In the genomic region with DNA sequence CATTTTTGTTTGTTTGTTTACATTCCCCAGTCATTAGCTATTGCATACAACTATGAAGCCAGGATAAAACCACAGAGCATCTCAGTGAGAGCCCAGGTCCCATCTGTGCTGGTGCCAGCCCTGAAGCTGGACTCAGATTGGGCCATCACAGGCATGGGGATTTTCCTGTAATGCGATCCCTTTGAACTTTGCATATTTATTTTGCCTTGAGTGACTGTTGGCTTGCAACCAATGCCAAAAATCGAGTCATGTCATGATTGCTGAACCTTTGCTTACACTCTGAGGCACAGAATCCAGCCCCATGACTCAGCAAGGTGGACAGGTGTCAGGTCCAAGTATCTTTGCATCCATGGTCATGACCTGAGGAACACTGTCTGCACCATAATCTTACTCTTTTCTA, we compare ENCODE assay signal across 17 cellular contexts. TPM values are rescaled to one million over a fixed set of nuclear protein-coding genes. Genes with fewer than 3 reads are reported as not detected.
DNase-seq lines count a peak whose midpoint lies in the region; ATAC-seq and TF ChIP-seq lines count a peak whose summit lies in the region.
"Had no signal": no experiment of that assay in that cellular context is flagged by ENCODE, and none has a peak within 500 bp of the region (broad histone marks: within the 10 kb centered on the region; RNA-seq: fewer than 3 reads in every experiment).

No MANE protein-coding gene starts in this region.

- peak overlapping the region in 5 of 6 donors; percentile 45 to 77 (median 71) for H3K27ac Mint-ChIP-seq in immature natural killer cell
- H3K27ac Mint-ChIP-seq: dendritic cell treated with granulocyte-macrophage colony-stimulating factor and Interleukin-4, amounts not matched to agents 40 ng/mL and 50 ng/mL, for 4 days; progenitor cell of endocrine pancreas had no signal

- H3K4me1 ChIP-seq in effector memory CD4-positive, alpha-beta T cell (ENCODE audit: control insufficient read depth, insufficient read depth, low read length, poor library complexity, severe bottlenecking) = peaks cover 9% of the 10 kb centered on the region
- H3K4me1 ChIP-seq: transverse colon had no signal

- no peak for TF ChIP-seq RAD21 in Ishikawa (IDR thresholded peaks at IDR 0.05; ENCODE audit: low read depth)

- peaks cover 65 to 75% of the 10 kb centered on the region in 2 donors for H3K4me1 Mint-ChIP-seq in immature natural killer cell

- H3K9me3 ChIP-seq in effector memory CD4-positive, alpha-beta T cell (ENCODE audit: control insufficient read depth, low read length) = no peaks in the 10 kb centered on the region
- H3K9me3 ChIP-seq: transverse colon had no signal

- no peak overlapping the region for H3K27ac ChIP-seq in effector memory CD4-positive, alpha-beta T cell (ENCODE audit: insufficient read depth, low read length, poor library complexity, severe bottlenecking)
- H3K27ac ChIP-seq: transverse colon had no signal

- peak overlapping the region in 2 of 5 donors; percentile 5 to 25 for H3K4me3 Mint-ChIP-seq in immature natural killer cell
- H3K4me3 Mint-ChIP-seq: dendritic cell treated with granulocyte-macrophage colony-stimulating factor and Interleukin-4, amounts not matched to agents 40 ng/mL and 50 ng/mL, for 4 days had no signal

- no peaks in the 10 kb centered on the region for H3K27me3 ChIP-seq in effector memory CD4-positive, alpha-beta T cell (replicated peaks; ENCODE audit: control insufficient read depth, insufficient read depth, low read length, poor library complexity, severe bottlenecking)
- H3K27me3 ChIP-seq: transverse colon had no signal

- peak; percentile 67 for DNase-seq in A172 (ENCODE audit: low spot score)
- peak; percentile 88 for DNase-seq in SW480 (ENCODE audit: low spot score)
- no peak for DNase-seq in immature natural killer cell
- no peak for DNase-seq in dermis blood vessel endothelial cell
- DNase-seq in effector memory CD4-positive, alpha-beta T cell = no peak
- DNase-seq: activated CD4-positive, alpha-beta T cell treated with anti-CD3 and anti-CD28 coated beads, Interleukin-2, amount 50 U/mL, for 1 hour; KG1; NCI-H2081; stimulated activated CD4-positive, alpha-beta T cell treated with anti-CD3 and anti-CD28 coated beads, Interleukin-1b, Interleukin-23, amount 100 ng/mL, for 48 hours; T-helper 2 cell; transverse colon had no signal

- no peak overlapping the region for H3K4me3 ChIP-seq in effector memory CD4-positive, alpha-beta T cell (ENCODE audit: insufficient read depth, low read depth, low read length, poor library complexity, severe bottlenecking)
- H3K4me3 ChIP-seq: transverse colon had no signal

- TF ChIP-seq EP300 in Ishikawa (IDR thresholded peaks at IDR 0.05; ENCODE audit: borderline replicate concordance) = no peak

- ATAC-seq in GM21367 (IDR thresholded peaks at IDR 0.05; ENCODE audit: unreplicated experiment) (no peak), HG02678 (IDR thresholded peaks at IDR 0.05; ENCODE audit: unreplicated experiment) (no peak)

- no peaks in the 10 kb centered on the region for H3K36me3 ChIP-seq in effector memory CD4-positive, alpha-beta T cell (ENCODE audit: control insufficient read depth, insufficient read depth, low read length)
- H3K36me3 ChIP-seq: transverse colon had no signal

- no peaks in the 10 kb centered on the region for H3K36me3 Mint-ChIP-seq in immature natural killer cell

- peaks cover 0 to 4% (median 2%) of the 10 kb centered on the region in 3 donors for H3K27me3 Mint-ChIP-seq in immature natural killer cell (ENCODE audit: low read depth in 3 of 3)
- H3K27me3 Mint-ChIP-seq: dendritic cell treated with granulocyte-macrophage colony-stimulating factor and Interleukin-4, amounts not matched to agents 40 ng/mL and 50 ng/mL, for 4 days had no signal

- no peaks in the 10 kb centered on the region for H3K9me3 Mint-ChIP-seq in immature natural killer cell
- H3K9me3 Mint-ChIP-seq: dendritic cell treated with granulocyte-macrophage colony-stimulating factor and Interleukin-4, amounts not matched to agents 40 ng/mL and 50 ng/mL, for 4 days had no signal

TF ChIP-seq in Ishikawa, 13 proteins besides CTCF, POLR2A, EP300 and RAD21:
- TF ChIP-seq EGR1 (IDR thresholded peaks at IDR 0.05) (no peak), NFIC (IDR thresholded peaks at IDR 0.05) (0 out of 2 replicates have a peak, but pooled peaks have one; percentile 13)

RNA-seq across cellular contexts. Expression of a gene that starts 46.2 kb away (rescaled TPM):
- total RNA-seq in A172 (2014; rRNA removed; shearing (Covaris generic)) = not detected in 2 replicates
- polyA plus RNA-seq in immature natural killer cell = not detected
- total RNA-seq in dermis blood vessel endothelial cell = not detected in 2 replicates
- total RNA-seq: frontal cortex, progenitor cell of endocrine pancreas, transverse colon had no signal

Comparison
In these comparisons a context has a peak if more than half of its experiments do, and no peak if none do; other contexts are left out.
1. DNase-seq: peak in A172 (single experiment) and SW480 (single experiment); none in immature natural killer cell (0 of 3), dermis blood vessel endothelial cell (single experiment) and effector memory CD4-positive, alpha-beta T cell (0 of 3).